ENCODE assay signal across 21 cellular contexts in genomic region chr12:115388139-115388538, GRCh38.
"Had no signal": no experiment of that assay in that cellular context is flagged by ENCODE, and none has a peak within 500 bp of the region (broad histone marks: within the 10 kb centered on the region; RNA-seq: fewer than 3 reads in every experiment).

No MANE protein-coding gene starts in this region.

- H3K9ac ChIP-seq: parathyroid adenoma had no signal

- DNase-seq: activated CD4-positive, alpha-beta memory T cell treated with anti-CD3 and anti-CD28 coated beads, Interleukin-2, amount 10 ng/mL, durations not matched to agents 7 days and 5 days; activated CD4-positive, alpha-beta T cell treated with anti-CD3 and anti-CD28 coated beads for 48 hours; activated effector memory CD4-positive, alpha-beta T cell treated with anti-CD3 and anti-CD28 coated beads, Interleukin-2, amount 50 U/mL, for 16 hours; activated naive CD4-positive, alpha-beta T cell treated with anti-CD3 and anti-CD28 coated beads, Interleukin-2, amount 50 U/mL, for 16 hours; activated naive CD8-positive, alpha-beta T cell treated with anti-CD3 and anti-CD28 coated beads, Interleukin-2, amount 50 U/mL, for 24 hours; anterior cingulate cortex; body of pancreas; cortex of kidney; endodermal cell; left colon; mucosa of descending colon; nephron progenitor cell; sigmoid colon; stimulated activated CD4-positive, alpha-beta T cell treated with anti-CD3 and anti-CD28 coated beads, Interleukin-2, amount 100 ng/mL, for 48 hours; stimulated activated CD8-positive, alpha-beta memory T cell treated with anti-CD3 and anti-CD28 coated beads, Interleukin-4, amount 100 ng/mL, for 48 hours; stimulated activated naive B cell treated with anti-CD40 and anti-IgM and Interleukin-4, amounts not matched to agents 10 μg/mL and 1 μg/mL and 100 μg/mL, for 72 hours; testis had no signal

- H3K27ac ChIP-seq: body of pancreas, cardiac muscle cell, epithelial cell of prostate, parathyroid adenoma, sigmoid colon, testis, vagina had no signal

- H3K27me3 ChIP-seq: body of pancreas, cardiac muscle cell, sigmoid colon, testis, vagina had no signal

- H2AFZ ChIP-seq: parathyroid adenoma had no signal

- H3K4me3 ChIP-seq: body of pancreas, cardiac muscle cell, mucosa of descending colon, sigmoid colon, testis, vagina had no signal

- ATAC-seq: activated naive CD8-positive, alpha-beta T cell treated with anti-CD3 and anti-CD28 coated beads, Interleukin-2, amount 50 U/mL, for 24 hours; body of pancreas; left colon; mucosa of descending colon; stimulated activated naive B cell treated with anti-CD40 and anti-IgM and Interleukin-4, amounts not matched to agents 10 μg/mL and 1 μg/mL and 100 μg/mL, for 72 hours had no signal

- H3K9me3 ChIP-seq: body of pancreas, mucosa of descending colon, sigmoid colon, testis, vagina had no signal

- H3K79me2 ChIP-seq: parathyroid adenoma had no signal

- H3K36me3 ChIP-seq: cardiac muscle cell, sigmoid colon, vagina had no signal

- H3K4me1 ChIP-seq: body of pancreas, parathyroid adenoma, sigmoid colon, testis, vagina had no signal
